Comparison of ENCODE assay signal across 24 cellular contexts in genomic region chr12:1799882-1800645, GRCh38. TPM values are rescaled to one million over a fixed set of nuclear protein-coding genes. Genes with fewer than 3 reads are reported as not detected.
DNase-seq lines count a peak whose midpoint lies in the region; ATAC-seq and TF ChIP-seq lines count a peak whose summit lies in the region.
"Had no signal": no experiment of that assay in that cellular context is flagged by ENCODE, and none has a peak within 500 bp of the region (broad histone marks: within the 10 kb centered on the region; RNA-seq: fewer than 3 reads in every experiment).

No MANE protein-coding gene starts in this region.

- peak; percentile 18 for DNase-seq in SK-N-SH
- peak; percentile 3 for DNase-seq in GM20000 (ENCODE audit: low spot score)
- DNase-seq in effector memory CD8-positive, alpha-beta T cell: no peak
- peak; percentile 78 for DNase-seq in posterior vena cava (ENCODE audit: low spot score)
- no peak for DNase-seq in D341Med (ENCODE audit: low spot score)
- no peak for DNase-seq in NCI-H1417 (lab: John Stamatoyannopoulos, UW)
- DNase-seq in COR-L47 (lab: John Stamatoyannopoulos, UW): no peak
- DNase-seq: activated CD4-positive, CD25-positive, alpha-beta regulatory T cell treated with anti-CD3 and anti-CD28 coated beads, Interleukin-2, amount 50 U/mL, for 72 hours; activated naive CD4-positive, alpha-beta T cell treated with anti-CD3 and anti-CD28 coated beads, Interleukin-2, amount 10 ng/mL, durations not matched to agents 7 days and 5 days; effector CD8-positive, alpha-beta T cell; NCI-H1417 treated with DMSO at 0.1 percent for 48 hours had no signal

- intact Hi-C loops in posterior vena cava (cut with DNase I): loop anchor here (5.0 to 10.0 kb wide), 5 partner anchors 127 to 785 kb away; no protein-coding TSS in a partner anchor

- H3K4me1 ChIP-seq in SK-N-SH (ENCODE audit: control insufficient read depth in 1 of 2, insufficient read depth in 2 of 2, low read depth in 1 of 2, low read length in 1 of 2): peaks cover 0 to 37% of the 10 kb centered on the region in 2 experiments; a peak in 1 of 4 replicates

- no peaks in the 10 kb centered on the region for H3K79me2 ChIP-seq in SK-N-SH (ENCODE audit: insufficient read depth)

- no peaks in the 10 kb centered on the region for H3F3A ChIP-seq in SK-N-SH (replicated peaks; ENCODE audit: insufficient read depth)

- no peak overlapping the region for H2AFZ ChIP-seq in SK-N-SH (ENCODE audit: low read depth)

- no peak for ATAC-seq in SK-N-SH treated with all-trans-retinoic acid at 6 μM for 48 hours
- ATAC-seq in effector memory CD8-positive, alpha-beta T cell (replicated peaks): no peak
- ATAC-seq: gastrocnemius medialis, psoas muscle had no signal

- peak overlapping the region; percentile 16 to 68 for H3K27ac Mint-ChIP-seq in effector memory CD8-positive, alpha-beta T cell
- H3K27ac Mint-ChIP-seq: activated naive CD4-positive, alpha-beta T cell treated with anti-CD3 and anti-CD28 coated beads, Interleukin-2, amount 10 ng/mL, durations not matched to agents 7 days and 5 days; stimulated activated naive CD8-positive, alpha-beta T cell treated with anti-CD3 and anti-CD28 coated beads, Interleukin-15, Interleukin-2, amounts not matched to agents 100 ng/mL and 50 ng/mL, for 24 hours had no signal

- no peaks in the 10 kb centered on the region for H3K27me3 ChIP-seq in SK-N-SH (ENCODE audit: insufficient read depth)
- H3K27me3 ChIP-seq: esophagus muscularis mucosa, gastrocnemius medialis, upper lobe of left lung had no signal

- no peaks in the 10 kb centered on the region for H3K27me3 Mint-ChIP-seq in effector memory CD8-positive, alpha-beta T cell
- H3K27me3 Mint-ChIP-seq: central memory CD8-positive, alpha-beta T cell; stimulated activated naive CD8-positive, alpha-beta T cell treated with anti-CD3 and anti-CD28 coated beads, Interleukin-15, Interleukin-2, amounts not matched to agents 100 ng/mL and 50 ng/mL, for 24 hours had no signal

- no peak for TF ChIP-seq EP300 in SK-N-SH (IDR thresholded peaks at IDR 0.05; ENCODE audit: borderline replicate concordance in 1 of 2, low read depth in 1 of 2, low read length in 1 of 2)

- H4K20me1 ChIP-seq in SK-N-SH (ENCODE audit: insufficient read depth): no peaks in the 10 kb centered on the region

- TF ChIP-seq RAD21 in SK-N-SH (IDR thresholded peaks at IDR 0.05; ENCODE audit: low read length): no peak

- H3K4me2 ChIP-seq in SK-N-SH: no peak overlapping the region

- no peak overlapping the region; a peak in 1 of 4 replicates for H3K27ac ChIP-seq in SK-N-SH (ENCODE audit: low read depth in 2 of 2, low read length in 1 of 2)
- H3K27ac ChIP-seq: 22Rv1, esophagus muscularis mucosa, psoas muscle, RWPE1 had no signal

- 75% methylated on average over 6 of the region's 16 CpGs for WGBS in SK-N-SH (ENCODE audit: low lambda C conversion rate)

- no peaks in the 10 kb centered on the region for H3K36me3 ChIP-seq in SK-N-SH (replicated peaks in 1 of 2; ENCODE audit: control insufficient read depth in 1 of 2, insufficient read depth in 2 of 2, low read length in 1 of 2)
- H3K36me3 ChIP-seq: esophagus muscularis mucosa, gastrocnemius medialis, upper lobe of left lung had no signal

- POLR2A ChIA-PET in SK-N-SH (lab: Yijun Ruan, JAX): no interaction called here

- no peak overlapping the region for H3K9ac ChIP-seq in SK-N-SH

- CTCF ChIA-PET in SK-N-SH (lab: Yijun Ruan, JAX): interaction anchor here (0.8 to 17.5 kb wide), 8 partner anchors 9 to 786 kb away, joined by 3 to 349 read pairs (median 4); partner anchors contain the start of gene LRTM2

- peaks cover 0 to 1% of the 10 kb centered on the region in 2 donors for H3K9me3 Mint-ChIP-seq in effector memory CD8-positive, alpha-beta T cell
- H3K9me3 Mint-ChIP-seq: central memory CD8-positive, alpha-beta T cell; neural crest cell had no signal

- H3K4me1 Mint-ChIP-seq in effector memory CD8-positive, alpha-beta T cell (ENCODE audit: low read depth in 2 of 2): peaks cover 14 to 23% of the 10 kb centered on the region in 2 donors

- no peak overlapping the region for H3K4me3 Mint-ChIP-seq in effector memory CD8-positive, alpha-beta T cell
- H3K4me3 Mint-ChIP-seq: activated naive CD4-positive, alpha-beta T cell treated with anti-CD3 and anti-CD28 coated beads, Interleukin-2, amount 10 ng/mL, durations not matched to agents 7 days and 5 days; central memory CD8-positive, alpha-beta T cell; neural crest cell had no signal

- H3K9me3 ChIP-seq in SK-N-SH: no peaks in the 10 kb centered on the region
- H3K9me3 ChIP-seq: esophagus muscularis mucosa, gastrocnemius medialis, psoas muscle, upper lobe of left lung had no signal

- H3K9me2 ChIP-seq in SK-N-SH: no peaks in the 10 kb centered on the region

- H3K36me3 Mint-ChIP-seq in effector memory CD8-positive, alpha-beta T cell (ENCODE audit: insufficient read depth): peaks cover 15% of the 10 kb centered on the region

- TF ChIP-seq CTCF in SK-N-SH (IDR thresholded peaks at IDR 0.05) (no peak), GM20000 (IDR thresholded peaks at IDR 0.05; ENCODE audit: extremely low read depth, missing control alignments) (no peak)

- no peak overlapping the region for H3K4me3 ChIP-seq in SK-N-SH (ENCODE audit: low read depth in 2 of 2, low read length in 1 of 2)
- H3K4me3 ChIP-seq: esophagus muscularis mucosa, gastrocnemius medialis, psoas muscle, skin epidermis, upper lobe of left lung had no signal

TF ChIP-seq in SK-N-SH, 30 proteins besides CTCF, POLR2A, EP300 and RAD21:
- TF ChIP-seq FOXJ3 (CRISPR knock-in tag; IDR thresholded peaks at IDR 0.05) (no peak), RFX5 (IDR thresholded peaks at IDR 0.05; ENCODE audit: low read length) (no peak), GABPA (IDR thresholded peaks at IDR 0.05; ENCODE audit: low read depth) (no peak), MXI1 (IDR thresholded peaks at IDR 0.05; ENCODE audit: low read depth, low read length) (no peak), GATA2 (CRISPR knock-in tag; IDR thresholded peaks at IDR 0.05) (no peak), TEAD4 (IDR thresholded peaks at IDR 0.05; ENCODE audit: borderline replicate concordance, insufficient read depth) (no peak), FOXM1 (IDR thresholded peaks at IDR 0.05; ENCODE audit: low read depth) (no peak)
TF ChIP-seq in SK-N-SH: peak in this region for 0.

TF ChIP-seq in SK-N-SH treated with all-trans-retinoic acid at 6 μM for 48 hours, 23 proteins besides CTCF, POLR2A, EP300 and RAD21:
- no peak for TF ChIP-seq CSRNP3 (CRISPR knock-in tag; IDR thresholded peaks at IDR 0.05)
- TF ChIP-seq ARNTL (CRISPR knock-in tag; IDR thresholded peaks at IDR 0.05; ENCODE audit: borderline replicate concordance, low read depth): no peak
- no peak for TF ChIP-seq ZNF70 (CRISPR knock-in tag; IDR thresholded peaks at IDR 0.05)
- no peak for TF ChIP-seq RARB (CRISPR knock-in tag; IDR thresholded peaks at IDR 0.05)
- TF ChIP-seq ESRRG (CRISPR knock-in tag; IDR thresholded peaks at IDR 0.05): no peak
- TF ChIP-seq ZC3H10 (CRISPR knock-in tag; IDR thresholded peaks at IDR 0.05): no peak
- no peak for TF ChIP-seq CSDC2 (CRISPR knock-in tag; IDR thresholded peaks at IDR 0.05)
TF ChIP-seq in SK-N-SH treated with all-trans-retinoic acid at 6 μM for 48 hours: peak in this region for 0.

RNA-seq across cellular contexts. Expression of gene LRTM2, which starts 20.3 kb away (rescaled TPM):
- polyA plus RNA-seq in SK-N-SH (2012; rRNA removed): not detected in 2 replicates
- not detected in 2 replicates for polyA plus RNA-seq in SK-N-SH (2012; cell fraction: cytosol; rRNA removed)
- 0.07 TPM in 1 of 2 replicates, not detected in the other for polyA plus RNA-seq in SK-N-SH (2012; cell fraction: nucleus; rRNA removed)
- total RNA-seq in posterior vena cava: not detected
- total RNA-seq: aorta, gastrocnemius medialis, M059J, psoas muscle, upper lobe of left lung had no signal
- polyA plus RNA-seq: aorta, psoas muscle had no signal

Comparison
In these comparisons a context has a peak if more than half of its experiments do, and no peak if none do; other contexts are left out.
1. DNase-seq: peak in SK-N-SH (single experiment), GM20000 (single experiment) and posterior vena cava (single experiment); none in effector memory CD8-positive, alpha-beta T cell (0 of 3), D341Med (single experiment), NCI-H1417 (0 of 3) and COR-L47 (single experiment).